In the genomic region with DNA sequence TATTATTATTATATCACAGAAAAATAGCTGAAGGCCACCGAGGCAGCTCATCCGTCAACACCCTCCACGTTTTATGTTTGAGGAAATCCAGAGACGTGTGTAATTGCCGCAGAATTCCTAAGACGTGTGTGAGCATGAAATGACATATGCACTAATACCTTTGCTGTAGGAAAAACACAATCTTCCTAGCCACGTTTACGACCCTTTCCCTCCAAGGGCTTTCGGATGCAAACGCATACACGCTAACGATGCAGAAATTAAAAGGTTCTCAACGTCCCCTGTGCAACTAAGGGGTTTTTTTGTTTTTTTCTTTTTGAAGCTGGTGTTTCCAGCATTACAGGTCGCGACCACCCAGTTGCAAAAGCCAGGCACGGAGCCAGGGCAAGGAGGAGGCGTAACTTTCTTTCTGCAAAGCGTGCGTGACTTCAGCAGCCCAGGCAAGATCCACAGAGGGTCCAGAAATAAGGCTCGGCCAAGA, we compare ENCODE assay signal across 11 cellular contexts. TPM values are rescaled to one million over a fixed set of nuclear protein-coding genes. Genes with fewer than 3 reads are reported as not detected.
DNase-seq lines count a peak whose midpoint lies in the region; ATAC-seq and TF ChIP-seq lines count a peak whose summit lies in the region.
"Had no signal": no experiment of that assay in that cellular context is flagged by ENCODE, and none has a peak within 500 bp of the region (broad histone marks: within the 10 kb centered on the region; RNA-seq: fewer than 3 reads in every experiment).

No MANE protein-coding gene starts in this region.

- peak in 2 of 3 donors; percentile 50 for DNase-seq in CD4-positive, CD25-positive, alpha-beta regulatory T cell
- DNase-seq in H9 (no peak), mesenchymal stem cell (peak; percentile 58), prostate gland (ENCODE audit: low spot score) (no peak), caudate nucleus (lab: John Stamatoyannopoulos, UW) (no peak), globus pallidus (ENCODE audit: low spot score) (no peak)
- peak; percentile 44 for DNase-seq in activated CD8-positive, alpha-beta T cell treated with anti-CD3 and anti-CD28 coated beads for 36 hours
- DNase-seq: GOT3; NK-92 treated with Interleukin-12 subunit alpha and Interleukin-12 subunit beta, amount 100 ng/mL, for 24 hours had no signal

- no peak overlapping the region for H2BK5ac ChIP-seq in H9 (ENCODE audit: insufficient read length, low read length)
- H2BK5ac ChIP-seq in mesenchymal stem cell (ENCODE audit: low read depth, low read length, poor library complexity, severe bottlenecking): no peak overlapping the region

- POLR2A ChIA-PET in activated CD8-positive, alpha-beta T cell treated with anti-CD3 and anti-CD28 coated beads for 36 hours (lab: Charles Lee): no interaction called here

- intact Hi-C loops in activated CD8-positive, alpha-beta T cell treated with anti-CD3 and anti-CD28 coated beads for 36 hours (cut with micrococcal nuclease): no loop called here
- intact Hi-C loops in prostate gland (cut with DNase I): loop anchor here (10.0 kb wide), 1 partner anchor 224 kb away; no protein-coding TSS in a partner anchor

- no peak overlapping the region for H4K91ac ChIP-seq in H9 (ENCODE audit: insufficient read length, low read depth, low read length)
- no peak overlapping the region for H4K91ac ChIP-seq in mesenchymal stem cell (ENCODE audit: low read length)

- no peak overlapping the region for H3K4ac ChIP-seq in H9 (ENCODE audit: low read depth, low read length)
- H3K4ac ChIP-seq in mesenchymal stem cell (ENCODE audit: low read depth in 1 of 2, low read length in 2 of 2): no peak overlapping the region

- no peak overlapping the region for H4K8ac ChIP-seq in H9 (replicated peaks; ENCODE audit: insufficient read length, low read depth, low read length)
- no peak overlapping the region for H4K8ac ChIP-seq in mesenchymal stem cell (ENCODE audit: low read length)

- H4K20me1 ChIP-seq in H9 (ENCODE audit: control insufficient read depth, insufficient read depth, insufficient read length): no peaks in the 10 kb centered on the region

- no peaks in the 10 kb centered on the region for H3K79me2 ChIP-seq in H9 (ENCODE audit: insufficient read depth, low read length)

- H2BK120ac ChIP-seq in H9 (ENCODE audit: low read depth, low read length, poor library complexity, severe bottlenecking) (no peak overlapping the region), mesenchymal stem cell (ENCODE audit: low read depth, low read length) (no peak overlapping the region)

- H3K23ac ChIP-seq in H9 (ENCODE audit: insufficient read length, low read depth, low read length): no peak overlapping the region
- H3K23ac ChIP-seq in mesenchymal stem cell (ENCODE audit: low read length in 2 of 2): no peak overlapping the region

- TF ChIP-seq POLR2A in prostate gland (IDR thresholded peaks at IDR 0.05): no peak

- H3K18ac ChIP-seq in H9 (ENCODE audit: insufficient read length, low read depth, low read length) (no peak overlapping the region), mesenchymal stem cell (ENCODE audit: low read depth in 1 of 2, low read length in 2 of 2) (no peak overlapping the region)

- H3K27me3 Mint-ChIP-seq in CD4-positive, CD25-positive, alpha-beta regulatory T cell: no peaks in the 10 kb centered on the region
- H3K27me3 Mint-ChIP-seq in H9 (ENCODE audit: low read depth): peaks cover 9% of the 10 kb centered on the region
- no peaks in the 10 kb centered on the region for H3K27me3 Mint-ChIP-seq in activated CD8-positive, alpha-beta T cell treated with anti-CD3 and anti-CD28 coated beads for 36 hours

- peak overlapping the region; percentile 2 for H2AFZ ChIP-seq in H9 (ENCODE audit: low read length)
- H2AFZ ChIP-seq in mesenchymal stem cell (ENCODE audit: low read depth, low read length): peak overlapping the region; percentile 10

- no peaks in the 10 kb centered on the region for H3K4me1 Mint-ChIP-seq in CD4-positive, CD25-positive, alpha-beta regulatory T cell
- H3K4me1 Mint-ChIP-seq in H9: peaks cover 15 to 23% of the 10 kb centered on the region in 2 experiments
- H3K4me1 Mint-ChIP-seq in activated CD8-positive, alpha-beta T cell treated with anti-CD3 and anti-CD28 coated beads for 36 hours (ENCODE audit: low read depth): no peaks in the 10 kb centered on the region

- H2BK20ac ChIP-seq in H9 (ENCODE audit: low read depth, low read length, poor library complexity, severe bottlenecking): no peak overlapping the region

- no peak overlapping the region for H3K4me3 Mint-ChIP-seq in CD4-positive, CD25-positive, alpha-beta regulatory T cell
- H3K4me3 Mint-ChIP-seq in H9: no peak overlapping the region
- no peak overlapping the region for H3K4me3 Mint-ChIP-seq in activated CD8-positive, alpha-beta T cell treated with anti-CD3 and anti-CD28 coated beads for 36 hours

- H3K27ac ChIP-seq in CD4-positive, CD25-positive, alpha-beta regulatory T cell (ENCODE audit: insufficient read depth, low read length, poor library complexity, severe bottlenecking): no peak overlapping the region
- H3K27ac ChIP-seq in H9 (ENCODE audit: insufficient read length, low read depth, low read length) (no peak overlapping the region), mesenchymal stem cell (ENCODE audit: low read length, poor library complexity, severe bottlenecking) (no peak overlapping the region), prostate gland (no peak overlapping the region), caudate nucleus (ENCODE audit: low read depth, low read length) (no peak overlapping the region)

- H3K9me3 Mint-ChIP-seq in CD4-positive, CD25-positive, alpha-beta regulatory T cell: peaks cover 0 to 3% (median 0%) of the 10 kb centered on the region in 7 donors
- peaks cover 2 to 3% of the 10 kb centered on the region in 2 experiments; a peak in 3 of 5 replicates for H3K9me3 Mint-ChIP-seq in H9
- H3K9me3 Mint-ChIP-seq in activated CD8-positive, alpha-beta T cell treated with anti-CD3 and anti-CD28 coated beads for 36 hours: no peaks in the 10 kb centered on the region

- H4K5ac ChIP-seq in H9 (ENCODE audit: insufficient read length, low read depth, low read length): no peak overlapping the region

- H3K27me3 ChIP-seq in CD4-positive, CD25-positive, alpha-beta regulatory T cell (ENCODE audit: control insufficient read depth, insufficient read depth, low read length): no peaks in the 10 kb centered on the region
- H3K27me3 ChIP-seq in H9 (ENCODE audit: insufficient read depth, low read length) (no peaks in the 10 kb centered on the region; the same call in 1 of the 2 replicates), mesenchymal stem cell (ENCODE audit: control insufficient read depth in 1 of 2, insufficient read depth in 1 of 2, low read length in 2 of 2) (no peaks in the 10 kb centered on the region), prostate gland (replicated peaks; ENCODE audit: insufficient read depth) (no peaks in the 10 kb centered on the region)

- H3K4me2 ChIP-seq in H9 (ENCODE audit: insufficient read depth, insufficient read length, low read length) (peak overlapping the region; percentile 38), mesenchymal stem cell (ENCODE audit: low read length, poor library complexity, severe bottlenecking) (no peak overlapping the region)

- TF ChIP-seq CTCF in H9 (conservative IDR thresholded peaks at IDR 0.05): no peak
- no peak for TF ChIP-seq CTCF in activated CD8-positive, alpha-beta T cell treated with anti-CD3 and anti-CD28 coated beads for 36 hours (IDR thresholded peaks at IDR 0.05)
- TF ChIP-seq CTCF in prostate gland (IDR thresholded peaks at IDR 0.05): no peak

- no peak overlapping the region for H3T11ph ChIP-seq in H9 (ENCODE audit: low read length)

- no peaks in the 10 kb centered on the region for H3K9me3 ChIP-seq in CD4-positive, CD25-positive, alpha-beta regulatory T cell (ENCODE audit: control insufficient read depth in 2 of 2, low read length in 2 of 2)
- H3K9me3 ChIP-seq in H9 (ENCODE audit: control insufficient read depth, low read depth, low read length): no peaks in the 10 kb centered on the region
- no peaks in the 10 kb centered on the region for H3K9me3 ChIP-seq in mesenchymal stem cell (ENCODE audit: control insufficient read depth, low read length)
- H3K9me3 ChIP-seq in prostate gland: no peaks in the 10 kb centered on the region

- H2AK5ac ChIP-seq in H9 (ENCODE audit: insufficient read length, low read length) (no peak overlapping the region), mesenchymal stem cell (ENCODE audit: low read length, severe bottlenecking) (no peak overlapping the region)

- WGBS in H9 (ENCODE audit: extremely low coverage, insufficient read length, low lambda C conversion rate): no CpG with 5 or more reads among the region's 20 CpGs
- WGBS in mesenchymal stem cell: 5% methylated on average over 20 of the region's 20 CpGs
- WGBS in prostate gland: 13% methylated on average over 20 of the region's 20 CpGs

- ATAC-seq in CD4-positive, CD25-positive, alpha-beta regulatory T cell (ENCODE audit: low read depth in 2 of 2): no peak
- no peak for ATAC-seq in activated CD8-positive, alpha-beta T cell treated with anti-CD3 and anti-CD28 coated beads for 36 hours
- no peak for ATAC-seq in GM21367 (IDR thresholded peaks at IDR 0.05; ENCODE audit: unreplicated experiment)

- H2BK15ac ChIP-seq in H9 (ENCODE audit: low read depth, low read length) (no peak overlapping the region), mesenchymal stem cell (ENCODE audit: low read depth, poor library complexity, severe bottlenecking) (no peak overlapping the region)

- no peaks in the 10 kb centered on the region for H3K36me3 Mint-ChIP-seq in CD4-positive, CD25-positive, alpha-beta regulatory T cell
- H3K36me3 Mint-ChIP-seq in H9 (ENCODE audit: insufficient read depth in 1 of 3, low read depth in 3 of 3): no peaks in the 10 kb centered on the region; a peak in 2 of 7 replicates
- H3K36me3 Mint-ChIP-seq in activated CD8-positive, alpha-beta T cell treated with anti-CD3 and anti-CD28 coated beads for 36 hours (ENCODE audit: low read depth): no peaks in the 10 kb centered on the region

- H3K27ac Mint-ChIP-seq in CD4-positive, CD25-positive, alpha-beta regulatory T cell: no peak overlapping the region
- H3K27ac Mint-ChIP-seq in H9: peak overlapping the region in 2 of 3 experiments; percentile 70 to 83; a peak in 3 of 7 replicates
- H3K27ac Mint-ChIP-seq in activated CD8-positive, alpha-beta T cell treated with anti-CD3 and anti-CD28 coated beads for 36 hours: no peak overlapping the region

- CTCF ChIA-PET in activated CD8-positive, alpha-beta T cell treated with anti-CD3 and anti-CD28 coated beads for 36 hours (lab: Charles Lee): no interaction called here

- H3K56ac ChIP-seq in H9 (ENCODE audit: insufficient read length, low read depth, low read length): no peak overlapping the region

- H3K23me2 ChIP-seq in H9 (ENCODE audit: insufficient read length, low read depth, low read length, poor library complexity, severe bottlenecking): no peaks in the 10 kb centered on the region

- H3K14ac ChIP-seq in H9 (ENCODE audit: insufficient read depth, low read length) (no peak overlapping the region), mesenchymal stem cell (ENCODE audit: low read length in 2 of 2) (no peak overlapping the region)

- no peak overlapping the region for H3K4me3 ChIP-seq in CD4-positive, CD25-positive, alpha-beta regulatory T cell (ENCODE audit: low read depth, low read length)
- H3K4me3 ChIP-seq in mesenchymal stem cell (ENCODE audit: insufficient read depth in 1 of 2, low read depth in 1 of 2, low read length in 2 of 2): peak overlapping the region in 1 of 2 experiments; percentile 5
- H3K4me3 ChIP-seq in prostate gland: no peak overlapping the region

- no peaks in the 10 kb centered on the region for H3K4me1 ChIP-seq in CD4-positive, CD25-positive, alpha-beta regulatory T cell (ENCODE audit: control insufficient read depth, insufficient read depth, low read length, poor library complexity, severe bottlenecking)
- peaks cover 3% of the 10 kb centered on the region; the same call in 1 of the 2 replicates for H3K4me1 ChIP-seq in H9 (ENCODE audit: insufficient read depth, low read length)
- H3K4me1 ChIP-seq in mesenchymal stem cell (ENCODE audit: control insufficient read depth, insufficient read depth, low read depth, low read length): no peaks in the 10 kb centered on the region
- no peaks in the 10 kb centered on the region for H3K4me1 ChIP-seq in prostate gland (replicated peaks)

- no peak overlapping the region for H2BK12ac ChIP-seq in H9 (ENCODE audit: insufficient read length, low read depth, low read length)
- no peak overlapping the region for H2BK12ac ChIP-seq in mesenchymal stem cell (ENCODE audit: low read length in 2 of 2)

- H3K9ac ChIP-seq in H9 (ENCODE audit: extremely low read depth, insufficient read length, low read length): peak overlapping the region; percentile 22
- H3K9ac ChIP-seq in mesenchymal stem cell (ENCODE audit: low read length): no peak overlapping the region

- H3K79me1 ChIP-seq in H9 (ENCODE audit: insufficient read depth, low read depth, low read length, poor library complexity, severe bottlenecking) (no peaks in the 10 kb centered on the region), mesenchymal stem cell (replicated peaks; ENCODE audit: low read length, poor library complexity, severe bottlenecking) (no peaks in the 10 kb centered on the region)

- H3K36me3 ChIP-seq in CD4-positive, CD25-positive, alpha-beta regulatory T cell (ENCODE audit: control insufficient read depth, insufficient read depth, low read length): no peaks in the 10 kb centered on the region
- no peaks in the 10 kb centered on the region for H3K36me3 ChIP-seq in mesenchymal stem cell (ENCODE audit: control insufficient read depth in 1 of 2, insufficient read depth in 2 of 2, low read depth in 1 of 2, low read length in 2 of 2)
- no peaks in the 10 kb centered on the region for H3K36me3 ChIP-seq in prostate gland

RNA-seq across cellular contexts. Expression of gene CRLF2, which starts 33.8 kb away (rescaled TPM):
- total RNA-seq in CD4-positive, CD25-positive, alpha-beta regulatory T cell: 1.2 TPM
- polyA plus RNA-seq in CD4-positive, CD25-positive, alpha-beta regulatory T cell: 1 to 10 TPM in 1 of 4 donors, not detected in 3; 1.4 TPM
- total RNA-seq in H9 (2021) (not detected in 2 replicates), prostate gland (not detected)
- under 1 TPM; 0.43 to 0.51 TPM for total RNA-seq in activated CD8-positive, alpha-beta T cell treated with anti-CD3 and anti-CD28 coated beads for 36 hours
- polyA plus RNA-seq in mesenchymal stem cell (2013, experiment 1 of 2): 0.22 TPM
- 0.19 TPM for polyA plus RNA-seq in mesenchymal stem cell (2013, experiment 2 of 2)
- total RNA-seq: kidney epithelial cell had no signal

Comparison
In these comparisons a context has a peak if more than half of its experiments do, and no peak if none do; other contexts are left out.
1. DNase-seq: peak in CD4-positive, CD25-positive, alpha-beta regulatory T cell (2 of 3), activated CD8-positive, alpha-beta T cell treated with anti-CD3 and anti-CD28 coated beads for 36 hours (single experiment) and mesenchymal stem cell (single experiment); none in H9 (single experiment), prostate gland (single experiment), caudate nucleus (0 of 61) and globus pallidus (single experiment).
2. H3K27ac Mint-ChIP-seq: peak in H9 (2 of 3); none in CD4-positive, CD25-positive, alpha-beta regulatory T cell (0 of 3) and activated CD8-positive, alpha-beta T cell treated with anti-CD3 and anti-CD28 coated beads for 36 hours (single experiment).